In genomic region chr1:179353546-179353945, GRCh38 we compare ENCODE assay signal across 16 cellular contexts. TPM values are rescaled to one million over a fixed set of nuclear protein-coding genes. Genes with fewer than 3 reads are reported as not detected.
DNase-seq lines count a peak whose midpoint lies in the region; ATAC-seq, FAIRE-seq and TF ChIP-seq lines count a peak whose summit lies in the region.
"Had no signal": no experiment of that assay in that cellular context is flagged by ENCODE, and none has a peak within 500 bp of the region (broad histone marks: within the 10 kb centered on the region; RNA-seq: fewer than 3 reads in every experiment).

No MANE protein-coding gene starts in this region.

- H3K36me3 ChIP-seq in right lobe of liver (peaks cover 0 to 45% (median 15%) of the 10 kb centered on the region in 4 donors), upper lobe of right lung (peaks cover 47% of the 10 kb centered on the region)

- no peak overlapping the region for H3K4me3 Mint-ChIP-seq in activated naive CD8-positive, alpha-beta T cell
- H3K4me3 Mint-ChIP-seq in activated naive CD8-positive, alpha-beta T cell treated with anti-CD3 and anti-CD28 coated beads, Interleukin-2, amount 50 U/mL, for 24 hours, result no peak overlapping the region
- H3K4me3 Mint-ChIP-seq: immature natural killer cell had no signal

- H3K27me3 ChIP-seq in right lobe of liver (no peaks in the 10 kb centered on the region), upper lobe of right lung (no peaks in the 10 kb centered on the region)
- H3K27me3 ChIP-seq: tibial artery had no signal

- no peaks in the 10 kb centered on the region for H3K4me1 Mint-ChIP-seq in activated naive CD8-positive, alpha-beta T cell (ENCODE audit: low read depth)
- H3K4me1 Mint-ChIP-seq in activated naive CD8-positive, alpha-beta T cell treated with anti-CD3 and anti-CD28 coated beads, Interleukin-2, amount 50 U/mL, for 24 hours, result peaks cover 8% of the 10 kb centered on the region

- no peak for TF ChIP-seq CTCF in right lobe of liver (IDR thresholded peaks at IDR 0.05)
- TF ChIP-seq CTCF in upper lobe of right lung (IDR thresholded peaks at IDR 0.05), result no peak

- in situ Hi-C loops in KBM-7 (cut with MboI; ENCODE audit: low pct_unique_long_range_greater_than_20kb, low sequenced_read_pairs), result loop anchor here (25.0 kb wide), 1 partner anchor 266 kb away; the partner anchor contains the start of gene TOR3A

- H3K4me1 ChIP-seq in right lobe of liver (no peaks in the 10 kb centered on the region), upper lobe of right lung (no peaks in the 10 kb centered on the region)

- no peaks in the 10 kb centered on the region for H3K9me3 Mint-ChIP-seq in activated naive CD8-positive, alpha-beta T cell (ENCODE audit: low read depth)
- no peaks in the 10 kb centered on the region for H3K9me3 Mint-ChIP-seq in activated naive CD8-positive, alpha-beta T cell treated with anti-CD3 and anti-CD28 coated beads, Interleukin-2, amount 50 U/mL, for 24 hours
- H3K9me3 Mint-ChIP-seq: immature natural killer cell had no signal

- H3K27me3 Mint-ChIP-seq in activated naive CD8-positive, alpha-beta T cell, result no peaks in the 10 kb centered on the region
- no peaks in the 10 kb centered on the region for H3K27me3 Mint-ChIP-seq in activated naive CD8-positive, alpha-beta T cell treated with anti-CD3 and anti-CD28 coated beads, Interleukin-2, amount 50 U/mL, for 24 hours

- DNase-seq in activated naive CD8-positive, alpha-beta T cell treated with anti-CD3 and anti-CD28 coated beads, Interleukin-2, amount 50 U/mL, for 24 hours, result no peak
- no peak for DNase-seq in right lobe of liver
- no peak for DNase-seq in upper lobe of right lung
- DNase-seq in KBM-7, result no peak
- no peak for DNase-seq in NOMO-1 (lab: John Stamatoyannopoulos, UW; ENCODE audit: unreplicated experiment in 2 of 2)
- no peak for DNase-seq in SKM-1 treated with dmso at 0.1 percent for 144 hours (lab: John Stamatoyannopoulos, UW; ENCODE audit: unreplicated experiment)
- DNase-seq: activated CD4-positive, CD25-positive, alpha-beta regulatory T cell treated with anti-CD3 and anti-CD28 coated beads, Interleukin-2, amount 50 U/mL, for 72 hours; activated effector memory CD4-positive, alpha-beta T cell treated with Interleukin-2 at 50 U/mL for 16 hours; effector memory CD4-positive, alpha-beta T cell; immature natural killer cell; nucleus accumbens had no signal

- no peak overlapping the region for H3K27ac ChIP-seq in right lobe of liver
- H3K27ac ChIP-seq in upper lobe of right lung, result peak overlapping the region; percentile 20
- H3K27ac ChIP-seq: 22Rv1, KMS-11 had no signal

- TF ChIP-seq POLR2A in right lobe of liver (IDR thresholded peaks at IDR 0.05), result no peak

- H3K27ac Mint-ChIP-seq in activated naive CD8-positive, alpha-beta T cell, result peak overlapping the region; percentile 43
- no peak overlapping the region for H3K27ac Mint-ChIP-seq in activated naive CD8-positive, alpha-beta T cell treated with anti-CD3 and anti-CD28 coated beads, Interleukin-2, amount 50 U/mL, for 24 hours

- WGBS in right lobe of liver (ENCODE audit: insufficient coverage, low coverage, low lambda C conversion rate, missing lambda C conversion rate), result 82% methylated on average over 5 of the region's 5 CpGs

- peaks cover 3% of the 10 kb centered on the region for H3K36me3 Mint-ChIP-seq in activated naive CD8-positive, alpha-beta T cell
- H3K36me3 Mint-ChIP-seq in activated naive CD8-positive, alpha-beta T cell treated with anti-CD3 and anti-CD28 coated beads, Interleukin-2, amount 50 U/mL, for 24 hours (ENCODE audit: low read depth), result peaks cover 38% of the 10 kb centered on the region

- peak; percentile 57 for FAIRE-seq in endometrium (lab: Jason Lieb, UNC)

- no peak overlapping the region for H3K4me3 ChIP-seq in right lobe of liver
- no peak overlapping the region for H3K4me3 ChIP-seq in upper lobe of right lung
- H3K4me3 ChIP-seq: tibial artery had no signal

- no peak for ATAC-seq in activated naive CD8-positive, alpha-beta T cell treated with anti-CD3 and anti-CD28 coated beads, Interleukin-2, amount 50 U/mL, for 24 hours
- ATAC-seq in right lobe of liver (peak; percentile 25 to 81 (median 51)), upper lobe of right lung (peak; percentile 75)

- intact Hi-C loops in right lobe of liver (cut with DNase I), result no loop called here
- intact Hi-C loops in upper lobe of right lung (cut with DNase I), result no loop called here

- H3K9me3 ChIP-seq in right lobe of liver, result no peaks in the 10 kb centered on the region
- no peaks in the 10 kb centered on the region for H3K9me3 ChIP-seq in upper lobe of right lung
- H3K9me3 ChIP-seq: tibial artery had no signal

RNA-seq across cellular contexts. Expression of gene AXDND1, which starts 12.2 kb away (rescaled TPM):
- total RNA-seq in right lobe of liver (under 1 TPM in 1 of 6 experiments, not detected in 5; 0.09 TPM), upper lobe of right lung (not detected)

RNA-seq across cellular contexts. Expression of gene SOAT1, which starts 59.9 kb away (rescaled TPM):
- 10 to 100 TPM in 4 of 6 experiments, 1 to 10 TPM in 2; 5.8 to 20.5 (median 14.3) TPM for total RNA-seq in right lobe of liver
- 116 TPM for total RNA-seq in upper lobe of right lung
